33 cellular contexts compared by ENCODE assay signal in genomic region chr1:193712356-193712755, GRCh38.
DNase-seq lines count a peak whose midpoint lies in the region; ATAC-seq and TF ChIP-seq lines count a peak whose summit lies in the region.
"Had no signal": no experiment of that assay in that cellular context is flagged by ENCODE, and none has a peak within 500 bp of the region (broad histone marks: within the 10 kb centered on the region; RNA-seq: fewer than 3 reads in every experiment).

No MANE protein-coding gene starts in this region.

- H3F3A ChIP-seq in SU-DHL-6 (ENCODE audit: insufficient read depth) (no peaks in the 10 kb centered on the region), neural cell (ENCODE audit: insufficient read depth, low read length, poor library complexity, severe bottlenecking) (no peaks in the 10 kb centered on the region)

- ATAC-seq in HG03342 (IDR thresholded peaks at IDR 0.05; ENCODE audit: unreplicated experiment) = no peak
- ATAC-seq: A549; CD8-positive, alpha-beta T cell had no signal

- H3K9me3 ChIP-seq in SU-DHL-6 (ENCODE audit: insufficient read depth, low read length) = no peaks in the 10 kb centered on the region
- no peaks in the 10 kb centered on the region for H3K9me3 ChIP-seq in neural cell (ENCODE audit: low read length)
- no peaks in the 10 kb centered on the region for H3K9me3 ChIP-seq in vagina
- H3K9me3 ChIP-seq: A549; BE2C; BLaER1; BLaER1 treated with 17β-estradiol and CSF1 and Interleukin-3, amounts not matched to agents 10 nM and 100 nM; Caco-2 had no signal

- DNase-seq in foreskin melanocyte (peak; percentile 29), retina (peak; percentile 22), activated gamma-delta T cell (lab: John Stamatoyannopoulos, UW) (no peak), vagina (ENCODE audit: extremely low spot score in 2 of 2) (no peak)
- DNase-seq in stimulated activated naive CD4-positive, alpha-beta T cell treated with Interleukin-2 at 50 U/mL for 16 hours (lab: John Stamatoyannopoulos, UW) = no peak
- DNase-seq: 8988T; ACHN; AML-193; BE2C; C1 segment of cervical spinal cord; Caco-2; Calu3; CD4-positive, alpha-beta memory T cell; CD4-positive, alpha-beta T cell; CD4-positive, CD25-positive, alpha-beta regulatory T cell; CD8-positive, alpha-beta memory T cell; CD8-positive, alpha-beta T cell; COR-L47; DMS 273 treated with DMSO at 0.1 percent for 48 hours; DMS153; DMS53; DMS79; DMS79 treated with DMSO at 0.1 percent for 48 hours; DND-41; EL had no signal

- no peaks in the 10 kb centered on the region for H3K9me2 ChIP-seq in SU-DHL-6 (replicated peaks; ENCODE audit: insufficient read depth, low read length)
- no peaks in the 10 kb centered on the region for H3K9me2 ChIP-seq in neural cell (ENCODE audit: insufficient read depth, low read length)

- no peak overlapping the region for H3K4me2 ChIP-seq in SU-DHL-6 (ENCODE audit: low read depth, low read length, poor library complexity, severe bottlenecking)
- no peak overlapping the region for H3K4me2 ChIP-seq in neural cell (ENCODE audit: low read length)
- H3K4me2 ChIP-seq: A549; BLaER1; BLaER1 treated with 17β-estradiol and CSF1 and Interleukin-3, amounts not matched to agents 10 nM and 100 nM had no signal

- H3K4me3 ChIP-seq in SU-DHL-6 (ENCODE audit: insufficient read depth, low read length, poor library complexity, severe bottlenecking) = no peak overlapping the region
- no peak overlapping the region for H3K4me3 ChIP-seq in neural cell (ENCODE audit: low read length)
- no peak overlapping the region for H3K4me3 ChIP-seq in vagina
- H3K4me3 ChIP-seq: A549; BLaER1; BLaER1 treated with 17β-estradiol and CSF1 and Interleukin-3, amounts not matched to agents 10 nM and 100 nM had no signal

- H3K27me3 ChIP-seq in SU-DHL-6 (ENCODE audit: low read length) (no peaks in the 10 kb centered on the region), neural cell (ENCODE audit: insufficient read depth, low read depth, low read length) (no peaks in the 10 kb centered on the region), vagina (no peaks in the 10 kb centered on the region)
- H3K27me3 ChIP-seq: BE2C; BLaER1; BLaER1 treated with 17β-estradiol and CSF1 and Interleukin-3, amounts not matched to agents 10 nM and 100 nM had no signal

- no peaks in the 10 kb centered on the region for H4K20me1 ChIP-seq in SU-DHL-6 (ENCODE audit: low read depth, low read length)
- no peaks in the 10 kb centered on the region for H4K20me1 ChIP-seq in neural cell (ENCODE audit: insufficient read depth)
- H4K20me1 ChIP-seq: BLaER1; BLaER1 treated with 17β-estradiol and CSF1 and Interleukin-3, amounts not matched to agents 10 nM and 100 nM had no signal

- H3K4me1 ChIP-seq in vagina = no peaks in the 10 kb centered on the region
- H3K4me1 ChIP-seq: BE2C; BLaER1; BLaER1 treated with 17β-estradiol and CSF1 and Interleukin-3, amounts not matched to agents 10 nM and 100 nM; Caco-2 had no signal

- TF ChIP-seq POLR2A in vagina (IDR thresholded peaks at IDR 0.05) = no peak

- H3K36me3 ChIP-seq in SU-DHL-6 (ENCODE audit: low read length) (no peaks in the 10 kb centered on the region), neural cell (ENCODE audit: insufficient read depth, low read length) (no peaks in the 10 kb centered on the region), vagina (no peaks in the 10 kb centered on the region)
- H3K36me3 ChIP-seq: BE2C; BLaER1; BLaER1 treated with 17β-estradiol and CSF1 and Interleukin-3, amounts not matched to agents 10 nM and 100 nM had no signal

- TF ChIP-seq CTCF in SU-DHL-6 (IDR thresholded peaks at IDR 0.05; ENCODE audit: insufficient read depth, low read length, poor library complexity, severe bottlenecking) = no peak
- no peak for TF ChIP-seq CTCF in neural cell (IDR thresholded peaks at IDR 0.05; ENCODE audit: poor library complexity, severe bottlenecking)
- TF ChIP-seq CTCF in vagina (IDR thresholded peaks at IDR 0.05) = no peak

- intact Hi-C loops in vagina (cut with DNase I) = no loop called here

- peak; percentile 92 for TF ChIP-seq EP300 in neural cell (conservative IDR thresholded peaks at IDR 0.05; ENCODE audit: poor library complexity, severe bottlenecking)

- H3K9ac ChIP-seq in SU-DHL-6 (ENCODE audit: low read length) (no peak overlapping the region), neural cell (ENCODE audit: low read length) (no peak overlapping the region)
- H3K9ac ChIP-seq: BLaER1; BLaER1 treated with 17β-estradiol and CSF1 and Interleukin-3, amounts not matched to agents 10 nM and 100 nM had no signal

- TF ChIP-seq RAD21 in neural cell (conservative IDR thresholded peaks at IDR 0.05) = no peak

- H3K27ac ChIP-seq in SU-DHL-6 (ENCODE audit: low read depth, low read length) = no peak overlapping the region
- H3K27ac ChIP-seq in neural cell (ENCODE audit: low read length) = no peak overlapping the region
- H3K27ac ChIP-seq in vagina = no peak overlapping the region
- H3K27ac ChIP-seq: 22Rv1; BLaER1; BLaER1 treated with 17β-estradiol and CSF1 and Interleukin-3, amounts not matched to agents 10 nM and 100 nM; C4-2B had no signal

- H2AFZ ChIP-seq in SU-DHL-6 (ENCODE audit: low read depth, low read length, severe bottlenecking) (peak overlapping the region; percentile 30), neural cell (ENCODE audit: low read depth, low read length) (no peak overlapping the region)

- H3K79me2 ChIP-seq in SU-DHL-6 (ENCODE audit: insufficient read depth, low read length) (no peaks in the 10 kb centered on the region), neural cell (replicated peaks; ENCODE audit: insufficient read depth, low read length) (no peaks in the 10 kb centered on the region)

TF ChIP-seq in neural cell, 6 proteins besides CTCF, POLR2A, EP300 and RAD21:
- TF ChIP-seq SMC3 (conservative IDR thresholded peaks at IDR 0.05; ENCODE audit: poor library complexity) (no peak), POLR2AphosphoS5 (IDR thresholded peaks at IDR 0.05) (peak; percentile 70)

Comparison
In these comparisons a context has a peak if more than half of its experiments do, and no peak if none do; other contexts are left out.
1. DNase-seq: peak in foreskin melanocyte (single experiment) and retina (single experiment); none in stimulated activated naive CD4-positive, alpha-beta T cell treated with Interleukin-2 at 50 U/mL for 16 hours (single experiment), activated gamma-delta T cell (single experiment) and vagina (0 of 2).